22 cellular contexts compared by ENCODE assay signal in the genomic region with DNA sequence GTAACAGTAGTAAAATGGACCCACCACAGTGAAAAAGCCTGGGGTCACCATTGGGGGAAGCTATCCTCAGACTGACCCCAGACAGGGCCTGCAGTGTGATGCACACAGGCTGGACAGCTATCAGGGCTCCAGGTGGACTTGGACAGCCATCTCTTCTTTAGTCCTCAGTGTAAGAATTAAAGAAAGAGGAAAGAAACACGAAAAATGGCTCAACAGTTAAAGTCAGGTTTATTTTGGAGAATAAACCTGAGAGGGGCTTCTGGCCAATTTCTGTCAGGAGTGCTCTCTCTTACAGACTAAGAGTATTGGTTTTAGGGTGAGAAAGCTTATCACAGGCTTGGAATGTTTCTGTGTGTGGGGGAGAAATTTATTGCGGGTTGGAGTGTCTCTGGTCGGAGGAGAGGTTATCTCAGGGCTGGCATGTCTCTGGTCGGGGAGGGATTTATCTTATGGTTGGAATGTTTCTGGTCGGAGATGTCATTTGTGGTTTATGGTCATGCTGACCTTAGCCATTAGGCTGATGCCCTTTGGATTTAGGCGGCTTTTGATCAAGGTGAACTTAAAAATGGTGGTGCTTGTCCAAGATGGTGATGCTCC. TPM values are rescaled to one million over a fixed set of nuclear protein-coding genes. Genes with fewer than 3 reads are reported as not detected.
DNase-seq lines count a peak whose midpoint lies in the region; ATAC-seq, FAIRE-seq and TF ChIP-seq lines count a peak whose summit lies in the region.
"Had no signal": no experiment of that assay in that cellular context is flagged by ENCODE, and none has a peak within 500 bp of the region (broad histone marks: within the 10 kb centered on the region; RNA-seq: fewer than 3 reads in every experiment).

No MANE protein-coding gene starts in this region.

- no peaks in the 10 kb centered on the region for H3K4me1 Mint-ChIP-seq in WTC11
- no peaks in the 10 kb centered on the region for H3K4me1 Mint-ChIP-seq in endodermal cell
- H3K4me1 Mint-ChIP-seq: CD14-positive monocyte; CD4-positive, alpha-beta memory T cell had no signal

- no peak overlapping the region for H3K4me2 ChIP-seq in HepG2 (ENCODE audit: low read depth, low read length)
- H3K4me2 ChIP-seq: BLaER1 had no signal

- H3K27me3 ChIP-seq in HepG2 (ENCODE audit: control insufficient read depth in 1 of 2, insufficient read depth in 2 of 2, low read length in 2 of 2), result peaks cover 2 to 7% of the 10 kb centered on the region in 2 experiments; a peak in 2 of 5 replicates
- no peaks in the 10 kb centered on the region for H3K27me3 ChIP-seq in right lobe of liver
- H3K27me3 ChIP-seq in endodermal cell (ENCODE audit: control insufficient read depth, insufficient read depth, low read length, poor library complexity, severe bottlenecking), result no peaks in the 10 kb centered on the region
- no peaks in the 10 kb centered on the region for H3K27me3 ChIP-seq in brain microvascular endothelial cell (replicated peaks)
- H3K27me3 ChIP-seq: BLaER1 had no signal

- ATAC-seq in HepG2 (no peak), right lobe of liver (no peak), WTC11 (no peak)
- ATAC-seq: GM12878 had no signal

- no peak overlapping the region for H3K9ac ChIP-seq in HepG2 (ENCODE audit: insufficient read depth, low read depth, low read length)
- H3K9ac ChIP-seq in endodermal cell (ENCODE audit: extremely low read depth, low read length, poor library complexity, severe bottlenecking), result no peak overlapping the region
- H3K9ac ChIP-seq: BLaER1 had no signal

- DNase-seq in HepG2 (ENCODE audit: low spot score) (no peak), right lobe of liver (no peak), WTC11 (ENCODE audit: low spot score) (no peak), endodermal cell (no peak), activated gamma-delta T cell (lab: John Stamatoyannopoulos, UW) (no peak), iPS-NIHi11 (ENCODE audit: low spot score) (no peak), brain microvascular endothelial cell (no peak)
- DNase-seq: Calu3; CD4-positive, alpha-beta memory T cell; DMS79 treated with DMSO at 0.1 percent for 48 hours; GOT3; H9; IMR-90; KBM-7 had no signal

- WGBS in HepG2 (ENCODE audit: low lambda C conversion rate), result 2% methylated on average over 6 of the region's 6 CpGs
- WGBS in right lobe of liver (ENCODE audit: insufficient coverage, low coverage, low lambda C conversion rate, missing lambda C conversion rate), result 87% methylated on average over 5 of the region's 6 CpGs
- WGBS in endodermal cell (ENCODE audit: insufficient coverage in 1 of 2, insufficient read length in 1 of 2), 2 experiments, result 93 to 100% methylated on average over 1 to 6 of the region's 6 CpGs

- H3K4me1 ChIP-seq in HepG2 (ENCODE audit: insufficient read depth, low read length) (peaks cover 8% of the 10 kb centered on the region), right lobe of liver (no peaks in the 10 kb centered on the region), endodermal cell (ENCODE audit: control insufficient read depth, insufficient read depth, low read length) (no peaks in the 10 kb centered on the region)
- H3K4me1 ChIP-seq: BLaER1 had no signal

- TF ChIP-seq POLR2A in HepG2 (IDR thresholded peaks at IDR 0.05; ENCODE audit: insufficient read depth in 1 of 2, low read depth in 2 of 2, low read length in 2 of 2) (no peak), right lobe of liver (IDR thresholded peaks at IDR 0.05) (no peak)

- TF ChIP-seq RAD21 in HepG2 (CRISPR knock-in tag; IDR thresholded peaks at IDR 0.05), result no peak

- FAIRE-seq in HepG2 (lab: Jason Lieb, UNC), result no peak
- FAIRE-seq: GM12878 had no signal

- CTCF ChIA-PET in HepG2 (lab: Yijun Ruan, JAX; ENCODE audit: low intra/inter-chr PET ratio, low total read pairs) (no interaction called here), WTC11 (lab: Charles Lee) (no interaction called here)

- in situ Hi-C loops in HepG2 (cut with HindIII; ENCODE audit: extremely low pct_ligation_motif_present, low pct_unique_long_range_greater_than_20kb) (no loop called here), brain microvascular endothelial cell (cut with HindIII; ENCODE audit: low pct_ligation_motif_present, low sequenced_read_pairs) (no loop called here)

- no peak overlapping the region for H2AFZ ChIP-seq in HepG2 (ENCODE audit: low read length)

- H3K4me3 Mint-ChIP-seq in WTC11 (no peak overlapping the region), endodermal cell (no peak overlapping the region)
- H3K4me3 Mint-ChIP-seq: CD14-positive monocyte; CD4-positive, alpha-beta memory T cell; H9 had no signal

- H3K27ac Mint-ChIP-seq in WTC11 (no peak overlapping the region), endodermal cell (no peak overlapping the region)
- H3K27ac Mint-ChIP-seq: CD4-positive, alpha-beta memory T cell; H9 had no signal

- POLR2A ChIA-PET in HepG2 (lab: Yijun Ruan, JAX), result no interaction called here
- POLR2A ChIA-PET in WTC11 (lab: Charles Lee), result no interaction called here

- BruUV-seq in HepG2 (replicated peaks; lab: Mats Ljungman, UMichigan), result no TSS peak

- H3K4me3 ChIP-seq in HepG2 (replicated peaks in 1 of 3; ENCODE audit: insufficient read depth in 1 of 3, low read depth in 2 of 3, low read length in 3 of 3), result no peak overlapping the region
- H3K4me3 ChIP-seq in right lobe of liver, result no peak overlapping the region
- H3K4me3 ChIP-seq in endodermal cell (ENCODE audit: low read length), result peak overlapping the region; percentile 14
- H3K4me3 ChIP-seq in brain microvascular endothelial cell (ENCODE audit: low read depth, low read length), result no peak overlapping the region
- H3K4me3 ChIP-seq: BLaER1, GM12878 had no signal

- TF ChIP-seq EP300 in HepG2 (IDR thresholded peaks at IDR 0.05; ENCODE audit: low read depth in 2 of 2, low read length in 2 of 2), result no peak
- no peak for TF ChIP-seq EP300 in HepG2 (CRISPR knock-in tag; IDR thresholded peaks at IDR 0.05; ENCODE audit: borderline replicate concordance)

- peaks cover 16% of the 10 kb centered on the region for H3K27me3 Mint-ChIP-seq in WTC11 (ENCODE audit: low read depth)
- peaks cover 13% of the 10 kb centered on the region for H3K27me3 Mint-ChIP-seq in endodermal cell (ENCODE audit: insufficient read depth)

- H4K20me1 ChIP-seq in HepG2 (ENCODE audit: insufficient read depth, low read length), result no peaks in the 10 kb centered on the region
- H4K20me1 ChIP-seq: BLaER1 had no signal

- no peak for TF ChIP-seq CTCF in HepG2 (CRISPR knock-in tag; IDR thresholded peaks at IDR 0.05)
- TF ChIP-seq CTCF in right lobe of liver (IDR thresholded peaks at IDR 0.05), result no peak
- TF ChIP-seq CTCF in WTC11 (IDR thresholded peaks at IDR 0.05), result no peak
- no peak for TF ChIP-seq CTCF in endodermal cell (conservative IDR thresholded peaks at IDR 0.05)
- TF ChIP-seq CTCF in brain microvascular endothelial cell (IDR thresholded peaks at IDR 0.05; ENCODE audit: low read depth, low read length, missing control alignments), result no peak

- H3K9me3 Mint-ChIP-seq in WTC11 (peaks cover 33% of the 10 kb centered on the region), endodermal cell (peaks cover 45% of the 10 kb centered on the region)
- H3K9me3 Mint-ChIP-seq: CD4-positive, alpha-beta memory T cell had no signal

- H3K36me3 ChIP-seq in HepG2 (replicated peaks in 1 of 2; ENCODE audit: control insufficient read depth in 1 of 2, insufficient read depth in 2 of 2, low read length in 2 of 2) (no peaks in the 10 kb centered on the region), right lobe of liver (no peaks in the 10 kb centered on the region), endodermal cell (ENCODE audit: control insufficient read depth, insufficient read depth, low read length) (no peaks in the 10 kb centered on the region), brain microvascular endothelial cell (replicated peaks) (no peaks in the 10 kb centered on the region)
- H3K36me3 ChIP-seq: BLaER1 had no signal

- intact Hi-C loops in HepG2 (cut with micrococcal nuclease; ENCODE audit: unreplicated experiment), result no loop called here
- intact Hi-C loops in right lobe of liver (cut with DNase I), result no loop called here

- H3K9me3 ChIP-seq in HepG2 (ENCODE audit: low read length) (peaks cover 6% of the 10 kb centered on the region), right lobe of liver (no peaks in the 10 kb centered on the region), endodermal cell (ENCODE audit: control insufficient read depth, low read length) (peaks cover 29% of the 10 kb centered on the region)

- H3K27ac ChIP-seq in HepG2 (ENCODE audit: extremely low read length, insufficient read depth, low read length) (no peak overlapping the region), right lobe of liver (no peak overlapping the region), endodermal cell (ENCODE audit: low read depth, low read length) (no peak overlapping the region), brain microvascular endothelial cell (no peak overlapping the region)
- H3K27ac ChIP-seq: 22Rv1, BLaER1, HL-60 had no signal

- H3K36me3 Mint-ChIP-seq in WTC11 (peaks cover 23% of the 10 kb centered on the region), endodermal cell (ENCODE audit: low read depth) (peaks cover 9% of the 10 kb centered on the region)
- H3K36me3 Mint-ChIP-seq: CD14-positive monocyte; CD4-positive, alpha-beta memory T cell had no signal

- H3K79me2 ChIP-seq in HepG2 (ENCODE audit: insufficient read depth, low read length), result no peaks in the 10 kb centered on the region

RNA-seq across cellular contexts. Expression of gene B4GALNT2, which starts 10.8 kb away (rescaled TPM):
- total RNA-seq in HepG2 (2016; rRNA removed; fragmentation: Illumina TruSeq; extraction: Trizol), result not detected in 2 replicates
- total RNA-seq in HepG2 (2016; cell fraction: cytosol; rRNA removed; fragmentation: Illumina TruSeq; extraction: Trizol; ENCODE audit: low read depth), result not detected in 2 replicates
- not detected in 2 replicates for total RNA-seq in HepG2 (2016; cell fraction: insoluble cytoplasmic fraction; rRNA removed; fragmentation: Illumina TruSeq; extraction: Trizol)
- not detected in 2 replicates for total RNA-seq in HepG2 (2016; cell fraction: membrane; rRNA removed; fragmentation: Illumina TruSeq; extraction: Trizol)
- total RNA-seq in HepG2 (2016; cell fraction: nucleus; rRNA removed; fragmentation: Illumina TruSeq; extraction: Trizol), result 0.03 and 0.06 TPM in 2 replicates
- 0.13 TPM in 1 of 2 replicates, not detected in the other for polyA plus RNA-seq in HepG2 (2011; rRNA removed)
- 0.01 and 0.03 TPM in 2 replicates for polyA plus RNA-seq in HepG2 (2011; cell fraction: cytosol; rRNA removed)
- not detected in 2 replicates for polyA plus RNA-seq in HepG2 (2011; cell fraction: nucleus; rRNA removed)
- polyA plus RNA-seq in HepG2 (2012), result not detected in 2 replicates
- polyA plus RNA-seq in HepG2 (2016; cell fraction: cytosol; fragmentation: Illumina TruSeq; extraction: Trizol; ENCODE audit: low read depth), result not detected in 2 replicates
- not detected in 2 replicates for polyA plus RNA-seq in HepG2 (2016; cell fraction: insoluble cytoplasmic fraction; fragmentation: Illumina TruSeq; extraction: Trizol; ENCODE audit: low read depth)
- 0.01 TPM in 1 of 2 replicates, not detected in the other for polyA plus RNA-seq in HepG2 (2016; cell fraction: membrane; fragmentation: Illumina TruSeq; extraction: Trizol; ENCODE audit: low read depth)
- not detected in 2 replicates for polyA plus RNA-seq in HepG2 (2016; cell fraction: nucleus; fragmentation: Illumina TruSeq; extraction: Trizol; ENCODE audit: insufficient read depth, low read depth)
- polyA minus RNA-seq in HepG2 (2011; rRNA and poly(A)+ RNA removed; ENCODE audit: low replicate concordance), result not detected in 2 replicates
- not detected in 2 replicates for polyA minus RNA-seq in HepG2 (2011; cell fraction: cytosol; rRNA and poly(A)+ RNA removed)
- polyA minus RNA-seq in HepG2 (2011; cell fraction: nucleus; rRNA and poly(A)+ RNA removed), result under 0.01 and 0.13 TPM in 2 replicates
- total RNA-seq in right lobe of liver, result under 1 TPM in 2 of 6 experiments, not detected in 4; 0.04 to 0.05 TPM
- 0.02 to 0.04 TPM (median 0.02 TPM) in 3 replicates for total RNA-seq in WTC11 (2021)
- total RNA-seq in endodermal cell, result under 1 TPM; 0.04 to 0.11 TPM
- polyA plus RNA-seq in endodermal cell (2013, experiment 1 of 2), result 0.07 TPM
- not detected for polyA plus RNA-seq in endodermal cell (2013, experiment 2 of 2)
- total RNA-seq: A673, G401, GM12878, H9, HT1080, IMR-90 had no signal
- polyA plus RNA-seq: CD14-positive monocyte; CD4-positive, alpha-beta memory T cell; GM12878; IMR-90 had no signal
